In the genomic region with DNA sequence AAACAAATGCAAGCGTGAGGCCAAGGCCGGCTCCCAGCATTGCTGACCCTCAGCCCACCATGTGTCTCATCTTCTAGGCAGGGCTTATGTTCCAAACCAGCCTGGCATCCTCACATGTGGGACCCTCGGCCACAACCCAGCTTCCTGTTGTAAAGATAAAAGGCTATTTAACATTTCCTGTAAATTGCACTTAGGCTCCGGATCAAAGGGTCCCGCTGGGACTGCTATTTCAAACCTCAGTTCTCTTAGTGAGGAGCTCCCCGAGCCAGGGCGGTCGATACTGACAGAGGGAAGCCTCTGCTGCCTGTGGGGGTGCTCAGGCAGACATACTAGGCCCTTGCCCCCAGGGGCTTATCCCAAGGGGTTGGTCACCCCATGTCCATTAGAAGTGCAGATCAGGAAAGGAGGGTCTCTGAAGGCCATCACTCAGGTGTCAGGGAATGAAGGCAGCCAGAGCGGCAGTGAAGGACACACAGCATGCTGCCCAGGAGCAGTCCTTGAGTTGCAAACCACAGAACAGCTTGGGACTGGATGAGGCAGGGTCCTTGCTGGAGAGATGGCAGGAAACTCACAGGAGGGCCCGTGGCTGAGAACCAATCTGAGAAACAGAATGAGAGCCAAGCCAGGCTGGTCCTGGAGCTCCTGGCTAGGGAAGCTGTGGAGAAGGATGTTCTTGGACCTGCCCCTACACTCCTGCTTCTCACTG, we compare ENCODE assay signal across 21 cellular contexts.
A peak's percentile ranks its signal among the peaks of the same experiment; 100 is the strongest.
DNase-seq lines count a peak whose midpoint lies in the region; ATAC-seq lines count a peak whose summit lies in the region.
"Had no signal": no experiment of that assay in that cellular context is flagged by ENCODE, and none has a peak within 500 bp of the region (broad histone marks: within the 10 kb centered on the region; RNA-seq: fewer than 3 reads in every experiment).

No MANE protein-coding gene starts in this region.

- peak; percentile 76 for ATAC-seq in activated naive CD8-positive, alpha-beta T cell treated with anti-CD3 and anti-CD28 coated beads, Interleukin-2, amount 10 ng/mL, durations not matched to agents 7 days and 5 days (ENCODE audit: low read depth)
- ATAC-seq in HG03354 (IDR thresholded peaks at IDR 0.05; ENCODE audit: poor library complexity, severe bottlenecking, unreplicated experiment), result no peak
- ATAC-seq: GM23338, left lobe of liver, T-helper 17 cell had no signal

- H3K14ac ChIP-seq in trophoblast cell (ENCODE audit: low read length), result peak overlapping the region; percentile 32

- peak; percentile 5 for DNase-seq in activated CD4-positive, alpha-beta T cell treated with anti-CD3 and anti-CD28 coated beads, Interleukin-2, amount 50 U/mL, for 1 hour
- DNase-seq in activated CD4-positive, alpha-beta T cell treated with anti-CD3 and anti-CD28 coated beads for 48 hours, result no peak
- DNase-seq in activated naive CD8-positive, alpha-beta T cell treated with anti-CD3 and anti-CD28 coated beads, Interleukin-2, amount 10 ng/mL, durations not matched to agents 7 days and 5 days, result peak; percentile 42
- DNase-seq in trophoblast cell (peak in 1 of 2 donors; percentile 42), D341Med (ENCODE audit: low spot score) (no peak), ACHN (no peak)
- DNase-seq: activated CD4-positive, CD25-positive, alpha-beta regulatory T cell; Caco-2; foreskin fibroblast; KG1; NCI-H1417; NCI-H345; posterior cingulate gyrus; SHP77; T-helper 17 cell had no signal

- H3K23ac ChIP-seq in trophoblast cell (ENCODE audit: low read length), result no peak overlapping the region

- H3K27me3 Mint-ChIP-seq in activated naive CD8-positive, alpha-beta T cell treated with anti-CD3 and anti-CD28 coated beads, Interleukin-2, amount 10 ng/mL, durations not matched to agents 7 days and 5 days, result peaks cover 12% of the 10 kb centered on the region

- no peak overlapping the region for H3K4ac ChIP-seq in trophoblast cell (ENCODE audit: low read depth, low read length)

- no peak overlapping the region for H4K91ac ChIP-seq in trophoblast cell (ENCODE audit: low read depth, low read length)

- no peaks in the 10 kb centered on the region for H3K9me3 ChIP-seq in HUES6 (ENCODE audit: control insufficient read depth, insufficient read depth, low read depth, low read length)
- no peaks in the 10 kb centered on the region for H3K9me3 ChIP-seq in trophoblast cell (ENCODE audit: insufficient read depth, low read depth, low read length)
- H3K9me3 ChIP-seq: ascending aorta, Caco-2 had no signal

- H2AFZ ChIP-seq in trophoblast cell (ENCODE audit: insufficient read depth, low read length, poor library complexity), result no peak overlapping the region
- H2AFZ ChIP-seq: GM23338 had no signal

- peaks cover 14% of the 10 kb centered on the region for H3K79me1 ChIP-seq in trophoblast cell (ENCODE audit: low read length)

- no peak overlapping the region for H2AK5ac ChIP-seq in trophoblast cell (ENCODE audit: low read length)

- H2BK12ac ChIP-seq in trophoblast cell (ENCODE audit: low read length), result no peak overlapping the region

- peak overlapping the region; percentile 71 for H3K4me3 Mint-ChIP-seq in activated naive CD8-positive, alpha-beta T cell treated with anti-CD3 and anti-CD28 coated beads, Interleukin-2, amount 10 ng/mL, durations not matched to agents 7 days and 5 days
- H3K4me3 Mint-ChIP-seq: GM23338, T-helper 17 cell had no signal

- H3K9ac ChIP-seq in HUES6 (ENCODE audit: low read length) (peak overlapping the region; percentile 63), trophoblast cell (ENCODE audit: low read length) (no peak overlapping the region)

- H3K27ac Mint-ChIP-seq in activated naive CD8-positive, alpha-beta T cell treated with anti-CD3 and anti-CD28 coated beads, Interleukin-2, amount 10 ng/mL, durations not matched to agents 7 days and 5 days, result peak overlapping the region; percentile 77
- H3K27ac Mint-ChIP-seq: GM23338, T-helper 17 cell had no signal

- peaks cover 20% of the 10 kb centered on the region for H3K4me1 Mint-ChIP-seq in activated naive CD8-positive, alpha-beta T cell treated with anti-CD3 and anti-CD28 coated beads, Interleukin-2, amount 10 ng/mL, durations not matched to agents 7 days and 5 days

- POLR2A ChIA-PET in activated naive CD8-positive, alpha-beta T cell treated with anti-CD3 and anti-CD28 coated beads, Interleukin-2, amount 10 ng/mL, durations not matched to agents 7 days and 5 days (lab: Charles Lee), result no interaction called here

- H3K4me3 ChIP-seq in HUES6 (ENCODE audit: low read depth, low read length) (no peak overlapping the region), trophoblast cell (ENCODE audit: low read depth, low read length) (no peak overlapping the region)
- H3K4me3 ChIP-seq: ascending aorta, GM23338 had no signal

- H4K8ac ChIP-seq in trophoblast cell (ENCODE audit: low read depth, low read length), result no peak overlapping the region

- peaks cover 2% of the 10 kb centered on the region for H3K79me2 ChIP-seq in trophoblast cell (ENCODE audit: control insufficient read depth, insufficient read depth, low read length, poor library complexity)

- H3K4me1 ChIP-seq in HUES6 (ENCODE audit: control insufficient read depth, insufficient read depth, low read length), result peaks cover 62% of the 10 kb centered on the region; the same call in 1 of the 2 replicates
- peaks cover 31 to 41% of the 10 kb centered on the region in 2 experiments for H3K4me1 ChIP-seq in trophoblast cell (ENCODE audit: control insufficient read depth in 1 of 2, insufficient read depth in 2 of 2, low read length in 2 of 2)
- H3K4me1 ChIP-seq: ascending aorta had no signal

- H3K4me2 ChIP-seq in trophoblast cell (ENCODE audit: low read length), result no peak overlapping the region
- H3K4me2 ChIP-seq: GM23338 had no signal

- no peaks in the 10 kb centered on the region for H3K36me3 Mint-ChIP-seq in activated naive CD8-positive, alpha-beta T cell treated with anti-CD3 and anti-CD28 coated beads, Interleukin-2, amount 10 ng/mL, durations not matched to agents 7 days and 5 days

- H3K18ac ChIP-seq in trophoblast cell (ENCODE audit: low read length), result no peak overlapping the region

- no peak overlapping the region for H2BK120ac ChIP-seq in trophoblast cell (ENCODE audit: insufficient read depth, low read length, poor library complexity)

- WGBS in trophoblast cell (ENCODE audit: extremely low coverage, insufficient coverage, insufficient read length), result no CpG with 5 or more reads among the region's 10 CpGs

- H3K9me3 Mint-ChIP-seq in activated naive CD8-positive, alpha-beta T cell treated with anti-CD3 and anti-CD28 coated beads, Interleukin-2, amount 10 ng/mL, durations not matched to agents 7 days and 5 days, result peaks cover 2% of the 10 kb centered on the region
- H3K9me3 Mint-ChIP-seq: GM23338 had no signal

- in situ Hi-C loops in ACHN (cut with HindIII; ENCODE audit: low pct_ligation_motif_present, low pct_unique_long_range_greater_than_20kb, low sequenced_read_pairs), result no loop called here

- H3K36me3 ChIP-seq in HUES6 (ENCODE audit: control insufficient read depth, insufficient read depth, low read length) (no peaks in the 10 kb centered on the region), trophoblast cell (ENCODE audit: control insufficient read depth in 1 of 2, insufficient read depth in 2 of 2, low read length in 2 of 2) (no peaks in the 10 kb centered on the region)
- H3K36me3 ChIP-seq: ascending aorta had no signal

- no peak overlapping the region for H2BK5ac ChIP-seq in trophoblast cell (ENCODE audit: low read depth, low read length, poor library complexity)

- H3K27me3 ChIP-seq in HUES6 (ENCODE audit: control insufficient read depth, insufficient read depth, low read length) (no peaks in the 10 kb centered on the region), trophoblast cell (ENCODE audit: insufficient read depth, low read length) (no peaks in the 10 kb centered on the region)
- H3K27me3 ChIP-seq: ascending aorta had no signal

- no peak overlapping the region for H4K12ac ChIP-seq in trophoblast cell (ENCODE audit: low read depth, low read length)

- peak overlapping the region; percentile 56; the same call in 1 of the 2 replicates for H3K27ac ChIP-seq in HUES6 (ENCODE audit: low read depth, low read length)
- H3K27ac ChIP-seq in trophoblast cell (ENCODE audit: low read depth, low read length), result no peak overlapping the region
- H3K27ac ChIP-seq: ascending aorta, HL-60 had no signal

Comparison
In these comparisons a context has a peak if more than half of its experiments do, and no peak if none do; other contexts are left out.
1. DNase-seq: peak in activated CD4-positive, alpha-beta T cell treated with anti-CD3 and anti-CD28 coated beads, Interleukin-2, amount 50 U/mL, for 1 hour (single experiment) and activated naive CD8-positive, alpha-beta T cell treated with anti-CD3 and anti-CD28 coated beads, Interleukin-2, amount 10 ng/mL, durations not matched to agents 7 days and 5 days (single experiment); none in activated CD4-positive, alpha-beta T cell treated with anti-CD3 and anti-CD28 coated beads for 48 hours (single experiment), D341Med (single experiment) and ACHN (single experiment).